8 cellular contexts compared by ENCODE assay signal in the genomic region with DNA sequence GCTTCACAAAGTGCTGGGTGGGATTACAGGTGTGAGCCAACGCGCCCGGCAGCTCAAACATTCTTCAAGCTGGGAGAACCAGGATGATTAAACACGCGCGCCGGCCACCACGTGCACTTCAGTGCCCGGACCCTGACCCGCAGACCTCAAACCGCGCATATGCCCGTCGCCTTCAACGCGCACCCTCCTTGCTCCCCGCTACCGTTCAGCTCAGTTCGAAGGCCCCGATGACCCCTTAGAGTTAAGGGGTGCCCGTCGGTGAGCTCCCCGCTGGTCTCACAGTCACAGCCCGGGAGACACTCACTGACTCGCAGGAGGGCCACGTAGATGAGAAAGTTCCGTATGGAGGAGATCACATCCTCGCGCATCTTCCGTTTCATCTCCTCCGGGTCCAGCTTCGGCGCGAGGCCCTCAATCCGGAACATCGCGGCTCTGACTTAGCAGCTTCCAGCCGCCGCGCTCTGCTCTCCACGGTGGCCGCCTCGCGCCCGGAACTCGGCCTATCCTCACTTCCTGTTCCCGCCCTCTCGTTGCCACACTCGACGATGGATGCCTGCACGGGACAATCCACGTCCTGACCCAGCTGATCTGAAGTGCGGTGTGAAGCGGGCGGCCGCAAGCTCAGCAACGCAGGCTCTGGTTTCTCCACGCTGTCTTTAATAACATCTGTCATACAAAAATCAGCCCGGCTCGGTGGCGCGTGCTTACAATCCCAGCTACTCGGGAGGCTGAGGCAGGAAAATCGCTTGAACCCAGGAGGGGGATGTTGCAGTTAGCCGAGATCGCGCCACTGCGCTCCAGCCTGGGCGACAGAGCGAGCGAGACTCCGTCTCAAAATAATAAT. TPM values are rescaled to one million over a fixed set of nuclear protein-coding genes. Genes with fewer than 3 reads are reported as not detected.
DNase-seq lines count a peak whose midpoint lies in the region; ATAC-seq and TF ChIP-seq lines count a peak whose summit lies in the region.

TSS of gene TOMM5 (minus strand) at position 490 of the 844 bp plus-strand sequence. CDS start at position 425, 65 bp downstream.

- peaks cover 6% of the 10 kb centered on the region for H3K36me3 ChIP-seq in ES-I3 (ENCODE audit: insufficient read depth, low read length)
- H3K36me3 ChIP-seq in HAP-1 (replicated peaks) = peaks cover 23% of the 10 kb centered on the region
- peaks cover 12% of the 10 kb centered on the region for H3K36me3 ChIP-seq in MG63

- no peaks in the 10 kb centered on the region for H3K9me3 Mint-ChIP-seq in nephron progenitor cell
- H3K9me3 Mint-ChIP-seq in stimulated activated naive CD8-positive, alpha-beta T cell treated with anti-CD3 and anti-CD28 coated beads, Interleukin-15, amount 100 ng/mL, for 72 hours = no peaks in the 10 kb centered on the region

- H3K4me1 Mint-ChIP-seq in nephron progenitor cell = peaks cover 29% of the 10 kb centered on the region
- peaks cover 29% of the 10 kb centered on the region for H3K4me1 Mint-ChIP-seq in stimulated activated naive CD8-positive, alpha-beta T cell treated with anti-CD3 and anti-CD28 coated beads, Interleukin-15, amount 100 ng/mL, for 72 hours

- no peak for TF ChIP-seq CTCF in nephron progenitor cell (IDR thresholded peaks at IDR 0.05)

- H3K27ac Mint-ChIP-seq in nephron progenitor cell = peak within 1 kb of the TSS; percentile 99
- H3K27ac Mint-ChIP-seq in stimulated activated naive CD8-positive, alpha-beta T cell treated with anti-CD3 and anti-CD28 coated beads, Interleukin-15, amount 100 ng/mL, for 72 hours = peak within 1 kb of the TSS; percentile 99

- H3K4me3 Mint-ChIP-seq in nephron progenitor cell = peak within 1 kb of the TSS; percentile 98
- peak within 1 kb of the TSS; percentile 97 to 98 for H3K4me3 Mint-ChIP-seq in stimulated activated naive CD8-positive, alpha-beta T cell treated with anti-CD3 and anti-CD28 coated beads, Interleukin-15, amount 100 ng/mL, for 72 hours

- H3K4me3 ChIP-seq in HAP-1 = peak within 1 kb of the TSS; percentile 83
- peak within 1 kb of the TSS; percentile 89 for H3K4me3 ChIP-seq in MG63

- ATAC-seq in stimulated activated naive CD8-positive, alpha-beta T cell treated with anti-CD3 and anti-CD28 coated beads, Interleukin-15, amount 100 ng/mL, for 72 hours = peak; percentile 99

- peak within 1 kb of the TSS; percentile 91 for H3K9ac ChIP-seq in ES-I3 (ENCODE audit: low read depth, low read length)

- in situ Hi-C loops in HAP-1 (cut with MboI; ENCODE audit: low sequenced_read_pairs) = loop anchor here (10.0 kb wide), 2 partner anchors 52 to 162 kb away; partner anchors contain the start of gene TRMT10B

- H3K9me3 ChIP-seq in ES-I3 (ENCODE audit: control insufficient read depth, insufficient read depth, low read length) = no peaks in the 10 kb centered on the region
- H3K9me3 ChIP-seq in HAP-1 = no peaks in the 10 kb centered on the region
- no peaks in the 10 kb centered on the region for H3K9me3 ChIP-seq in MG63

- DNase-seq in HAP-1 (ENCODE audit: low spot score in 2 of 2) (peak; percentile 76 to 94), MG63 (peak; percentile 91), SHP77 treated with DMSO at 0.1 percent for 48 hours (lab: John Stamatoyannopoulos, UW) (peak; percentile 28), fibroblast of the conjunctiva (ENCODE audit: low read depth) (peak; percentile 76), nephron progenitor cell (peak; percentile 86)
- DNase-seq in activated effector memory CD4-positive, alpha-beta T cell treated with anti-CD3 and anti-CD28 coated beads, Interleukin-2, amount 50 U/mL, for 16 hours = peak; percentile 96
- DNase-seq in stimulated activated naive CD8-positive, alpha-beta T cell treated with anti-CD3 and anti-CD28 coated beads, Interleukin-15, amount 100 ng/mL, for 72 hours = peak; percentile 88 to 93

- H3K4me1 ChIP-seq in ES-I3 (ENCODE audit: insufficient read depth, low read length) (no peaks in the 10 kb centered on the region), HAP-1 (peaks cover 12% of the 10 kb centered on the region)

- H3K27me3 ChIP-seq in HAP-1 (ENCODE audit: low read depth) = peaks cover 6% of the 10 kb centered on the region; the same call in 1 of the 2 replicates
- no peaks in the 10 kb centered on the region for H3K27me3 ChIP-seq in MG63

- H3K36me3 Mint-ChIP-seq in nephron progenitor cell (ENCODE audit: low read depth) = peaks cover 17% of the 10 kb centered on the region

- H3K27me3 Mint-ChIP-seq in nephron progenitor cell (ENCODE audit: low read depth, poor library complexity) = peaks cover 21% of the 10 kb centered on the region
- H3K27me3 Mint-ChIP-seq in stimulated activated naive CD8-positive, alpha-beta T cell treated with anti-CD3 and anti-CD28 coated beads, Interleukin-15, amount 100 ng/mL, for 72 hours = peaks cover 15% of the 10 kb centered on the region

RNA-seq across cellular contexts. Expression of gene TOMM5, which starts in this region (rescaled TPM):
- 101 and 179 TPM in 2 replicates for total RNA-seq in MG63 (2014; rRNA removed; shearing (Covaris generic); ENCODE audit: low replicate concordance)

Comparison
In these comparisons a context has a peak if more than half of its experiments do, and no peak if none do; other contexts are left out.
1. Peak in every context shown above with its lines: DNase-seq, ATAC-seq and H3K4me3 ChIP-seq.
2. DNase-seq: peak in every context shown above with its lines; median percentile 96 in activated effector memory CD4-positive, alpha-beta T cell treated with anti-CD3 and anti-CD28 coated beads, Interleukin-2, amount 50 U/mL, for 16 hours; 91 in MG63; 90 in stimulated activated naive CD8-positive, alpha-beta T cell treated with anti-CD3 and anti-CD28 coated beads, Interleukin-15, amount 100 ng/mL, for 72 hours; 86 in nephron progenitor cell; 85 in HAP-1; 76 in fibroblast of the conjunctiva; 28 in SHP77 treated with DMSO at 0.1 percent for 48 hours.